ENCODE assay signal across 16 cellular contexts in the genomic region with DNA sequence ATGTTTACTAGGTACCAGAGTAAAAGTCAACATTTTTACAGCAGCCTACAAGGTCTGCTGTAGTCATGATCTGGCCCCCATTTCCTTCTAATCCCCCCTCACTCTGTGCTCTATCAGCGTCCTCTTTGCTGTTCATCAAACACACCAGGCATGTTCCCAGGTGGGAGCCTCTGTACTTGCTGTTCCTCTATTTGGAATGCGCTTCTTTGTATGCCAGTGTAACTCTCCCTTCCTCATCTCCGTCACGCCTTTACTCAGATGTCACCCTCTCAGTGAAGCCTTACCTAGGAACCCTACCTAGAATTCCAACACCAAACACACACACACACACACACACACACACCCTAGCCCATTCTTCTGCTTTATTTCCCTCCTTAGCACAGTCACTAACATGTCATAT. TPM values are rescaled to one million over a fixed set of nuclear protein-coding genes. Genes with fewer than 3 reads are reported as not detected.
DNase-seq lines count a peak whose midpoint lies in the region; ATAC-seq and TF ChIP-seq lines count a peak whose summit lies in the region.
"Had no signal": no experiment of that assay in that cellular context is flagged by ENCODE, and none has a peak within 500 bp of the region (broad histone marks: within the 10 kb centered on the region; RNA-seq: fewer than 3 reads in every experiment).

No MANE protein-coding gene starts in this region.

- H3K4me1 Mint-ChIP-seq in GM23338 (peaks cover 61% of the 10 kb centered on the region), WTC11 (peaks cover 62% of the 10 kb centered on the region), nephron progenitor cell (peaks cover 57% of the 10 kb centered on the region)

- CTCF ChIA-PET in WTC11 (lab: Charles Lee) = interaction anchor here (1.0 kb wide), 1 partner anchor 13 kb away, joined by 5 read pairs; no protein-coding TSS in a partner anchor

- no peaks in the 10 kb centered on the region for H3K36me3 ChIP-seq in GM23338 (ENCODE audit: insufficient read depth)
- H3K36me3 ChIP-seq: BE2C, HAP-1 had no signal

- peaks cover 56% of the 10 kb centered on the region for H4K20me1 ChIP-seq in GM23338 (replicated peaks; ENCODE audit: insufficient read depth)

- DNase-seq in CD1c-positive myeloid dendritic cell (ENCODE audit: extremely low spot score) = peak; percentile 32
- no peak for DNase-seq in GM23338 (ENCODE audit: low spot score)
- DNase-seq in WTC11 (ENCODE audit: low spot score) = no peak
- no peak for DNase-seq in nephron progenitor cell
- no peak for DNase-seq in activated naive CD4-positive, alpha-beta T cell treated with anti-CD3 and anti-CD28 coated beads, Interleukin-2, amount 50 U/mL, for 72 hours (ENCODE audit: low spot score in 2 of 2)
- DNase-seq in activated gamma-delta T cell treated with Interleukin-2 at 50 U/mL for 16 hours = no peak
- DNase-seq: BE2C, DMS153, NCI-H1048, NCI-H1694 treated with DMSO at 0.1 percent for 48 hours, NCI-H446 treated with DMSO at 0.1 percent for 48 hours, NCI-H774, SIG-M5 had no signal

- peaks cover 18% of the 10 kb centered on the region for H3K36me3 Mint-ChIP-seq in GM23338 (ENCODE audit: low read depth)
- peaks cover 16% of the 10 kb centered on the region for H3K36me3 Mint-ChIP-seq in WTC11
- peaks cover 34% of the 10 kb centered on the region for H3K36me3 Mint-ChIP-seq in nephron progenitor cell (ENCODE audit: low read depth)
- peaks cover 4 to 28% of the 10 kb centered on the region in 2 donors for H3K36me3 Mint-ChIP-seq in activated naive CD4-positive, alpha-beta T cell treated with anti-CD3 and anti-CD28 coated beads, Interleukin-2, amount 50 U/mL, for 72 hours

- no peak overlapping the region for H2AFZ ChIP-seq in GM23338

- H3K9me2 ChIP-seq in GM23338 (ENCODE audit: insufficient read depth) = no peaks in the 10 kb centered on the region

- no peak for TF ChIP-seq CTCF in GM23338 (conservative IDR thresholded peaks at IDR 0.05; ENCODE audit: low read depth in 2 of 2)
- no peak for TF ChIP-seq CTCF in WTC11 (IDR thresholded peaks at IDR 0.05)
- no peak for TF ChIP-seq CTCF in nephron progenitor cell (IDR thresholded peaks at IDR 0.05)

- no peak overlapping the region for H3K27ac Mint-ChIP-seq in GM23338
- peak overlapping the region; percentile 34; the same call in 1 of the 2 replicates for H3K27ac Mint-ChIP-seq in WTC11
- peak overlapping the region; percentile 36 for H3K27ac Mint-ChIP-seq in nephron progenitor cell
- no peak overlapping the region for H3K27ac Mint-ChIP-seq in activated naive CD4-positive, alpha-beta T cell treated with anti-CD3 and anti-CD28 coated beads, Interleukin-2, amount 50 U/mL, for 72 hours

- no peaks in the 10 kb centered on the region for H3K9me3 Mint-ChIP-seq in GM23338
- H3K9me3 Mint-ChIP-seq in WTC11 = peaks cover 4% of the 10 kb centered on the region; the same call in 1 of the 2 replicates
- H3K9me3 Mint-ChIP-seq in nephron progenitor cell = no peaks in the 10 kb centered on the region
- H3K9me3 Mint-ChIP-seq in activated naive CD4-positive, alpha-beta T cell treated with anti-CD3 and anti-CD28 coated beads, Interleukin-2, amount 50 U/mL, for 72 hours = no peaks in the 10 kb centered on the region

- H3K4me3 Mint-ChIP-seq in GM23338 (no peak overlapping the region), WTC11 (no peak overlapping the region), nephron progenitor cell (no peak overlapping the region)

- no peaks in the 10 kb centered on the region for H3K27me3 ChIP-seq in GM23338 (ENCODE audit: insufficient read depth)
- H3K27me3 ChIP-seq: BE2C had no signal

- H3K79me2 ChIP-seq in GM23338 (replicated peaks; ENCODE audit: insufficient read depth) = peaks cover 98% of the 10 kb centered on the region

- ATAC-seq in GM23338 = peak; percentile 39
- ATAC-seq in WTC11 = no peak; the same call in 1 of the 2 replicates
- no peak for ATAC-seq in GM18861 (IDR thresholded peaks at IDR 0.05; ENCODE audit: unreplicated experiment)
- no peak for ATAC-seq in HG02870 (IDR thresholded peaks at IDR 0.05; ENCODE audit: unreplicated experiment)
- ATAC-seq in activated naive CD4-positive, alpha-beta T cell treated with anti-CD3 and anti-CD28 coated beads, Interleukin-2, amount 50 U/mL, for 72 hours = no peak

- H3K27me3 Mint-ChIP-seq in GM23338 (ENCODE audit: insufficient read depth, low read depth, poor library complexity) (no peaks in the 10 kb centered on the region), WTC11 (ENCODE audit: low read depth) (no peaks in the 10 kb centered on the region), nephron progenitor cell (ENCODE audit: low read depth, poor library complexity) (peaks cover 3% of the 10 kb centered on the region)

- no peaks in the 10 kb centered on the region for H3F3A ChIP-seq in GM23338 (replicated peaks; ENCODE audit: low read depth)

- POLR2A ChIA-PET in WTC11 (lab: Charles Lee) = no interaction called here

- no peak overlapping the region for H3K4me3 ChIP-seq in GM23338
- H3K4me3 ChIP-seq: HAP-1 had no signal

- no peak overlapping the region for H3K4me2 ChIP-seq in GM23338

- peaks cover 30% of the 10 kb centered on the region for H3K4me1 ChIP-seq in GM23338 (ENCODE audit: insufficient read depth)
- H3K4me1 ChIP-seq: BE2C, HAP-1 had no signal

- no peak overlapping the region for H3K27ac ChIP-seq in GM23338 (ENCODE audit: low read depth)

TF ChIP-seq in GM23338, 12 proteins besides CTCF, POLR2A, EP300 and RAD21:
- TF ChIP-seq POLR2AphosphoS5 (IDR thresholded peaks at IDR 0.05; ENCODE audit: low read depth) (no peak), JUNB (IDR thresholded peaks at IDR 0.05; ENCODE audit: unreplicated experiment) (no peak), EZH2phosphoT487 (IDR thresholded peaks at IDR 0.05; ENCODE audit: unreplicated experiment) (no peak), ZNF114 (CRISPR knock-in tag; IDR thresholded peaks at IDR 0.05) (no peak), ZNF331 (CRISPR knock-in tag; IDR thresholded peaks at IDR 0.05; ENCODE audit: low read depth) (no peak), EZH2 (IDR thresholded peaks at IDR 0.05; ENCODE audit: low read depth, unreplicated experiment) (no peak), STAT1 (IDR thresholded peaks at IDR 0.05; ENCODE audit: unreplicated experiment) (no peak)

TF ChIP-seq in WTC11, 78 proteins besides CTCF, POLR2A, EP300 and RAD21 (continues in another document):
- TF ChIP-seq, protein P1, sequence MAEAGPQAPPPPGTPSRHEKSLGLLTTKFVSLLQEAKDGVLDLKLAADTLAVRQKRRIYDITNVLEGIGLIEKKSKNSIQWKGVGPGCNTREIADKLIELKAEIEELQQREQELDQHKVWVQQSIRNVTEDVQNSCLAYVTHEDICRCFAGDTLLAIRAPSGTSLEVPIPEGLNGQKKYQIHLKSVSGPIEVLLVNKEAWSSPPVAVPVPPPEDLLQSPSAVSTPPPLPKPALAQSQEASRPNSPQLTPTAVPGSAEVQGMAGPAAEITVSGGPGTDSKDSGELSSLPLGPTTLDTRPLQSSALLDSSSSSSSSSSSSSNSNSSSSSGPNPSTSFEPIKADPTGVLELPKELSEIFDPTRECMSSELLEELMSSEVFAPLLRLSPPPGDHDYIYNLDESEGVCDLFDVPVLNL (CRISPR knock-in tag; IDR thresholded peaks at IDR 0.05; ENCODE audit: borderline replicate concordance, low read depth) = no peak
- TF ChIP-seq OVOL2 (CRISPR knock-in tag; IDR thresholded peaks at IDR 0.05; ENCODE audit: borderline replicate concordance) = no peak
- TF ChIP-seq ZNF423 (CRISPR knock-in tag; IDR thresholded peaks at IDR 0.05) = no peak
- no peak for TF ChIP-seq TEAD1 (CRISPR knock-in tag; IDR thresholded peaks at IDR 0.05)
- TF ChIP-seq MYBL2 (CRISPR knock-in tag; IDR thresholded peaks at IDR 0.05) = no peak
- TF ChIP-seq IRF2 (CRISPR knock-in tag; IDR thresholded peaks at IDR 0.05; ENCODE audit: borderline replicate concordance, low read depth) = no peak
- no peak for TF ChIP-seq JAZF1 (CRISPR knock-in tag; IDR thresholded peaks at IDR 0.05)
- no peak for TF ChIP-seq ATF1 (CRISPR knock-in tag; IDR thresholded peaks at IDR 0.05)
- no peak for TF ChIP-seq EMX1 (CRISPR knock-in tag; IDR thresholded peaks at IDR 0.05)
- no peak for TF ChIP-seq NR2C2 (CRISPR knock-in tag; IDR thresholded peaks at IDR 0.05)
- no peak for TF ChIP-seq CREB1 (CRISPR knock-in tag; IDR thresholded peaks at IDR 0.05)
- no peak for TF ChIP-seq MXD4 (CRISPR knock-in tag; IDR thresholded peaks at IDR 0.05; ENCODE audit: borderline replicate concordance)
- TF ChIP-seq, protein P2, sequence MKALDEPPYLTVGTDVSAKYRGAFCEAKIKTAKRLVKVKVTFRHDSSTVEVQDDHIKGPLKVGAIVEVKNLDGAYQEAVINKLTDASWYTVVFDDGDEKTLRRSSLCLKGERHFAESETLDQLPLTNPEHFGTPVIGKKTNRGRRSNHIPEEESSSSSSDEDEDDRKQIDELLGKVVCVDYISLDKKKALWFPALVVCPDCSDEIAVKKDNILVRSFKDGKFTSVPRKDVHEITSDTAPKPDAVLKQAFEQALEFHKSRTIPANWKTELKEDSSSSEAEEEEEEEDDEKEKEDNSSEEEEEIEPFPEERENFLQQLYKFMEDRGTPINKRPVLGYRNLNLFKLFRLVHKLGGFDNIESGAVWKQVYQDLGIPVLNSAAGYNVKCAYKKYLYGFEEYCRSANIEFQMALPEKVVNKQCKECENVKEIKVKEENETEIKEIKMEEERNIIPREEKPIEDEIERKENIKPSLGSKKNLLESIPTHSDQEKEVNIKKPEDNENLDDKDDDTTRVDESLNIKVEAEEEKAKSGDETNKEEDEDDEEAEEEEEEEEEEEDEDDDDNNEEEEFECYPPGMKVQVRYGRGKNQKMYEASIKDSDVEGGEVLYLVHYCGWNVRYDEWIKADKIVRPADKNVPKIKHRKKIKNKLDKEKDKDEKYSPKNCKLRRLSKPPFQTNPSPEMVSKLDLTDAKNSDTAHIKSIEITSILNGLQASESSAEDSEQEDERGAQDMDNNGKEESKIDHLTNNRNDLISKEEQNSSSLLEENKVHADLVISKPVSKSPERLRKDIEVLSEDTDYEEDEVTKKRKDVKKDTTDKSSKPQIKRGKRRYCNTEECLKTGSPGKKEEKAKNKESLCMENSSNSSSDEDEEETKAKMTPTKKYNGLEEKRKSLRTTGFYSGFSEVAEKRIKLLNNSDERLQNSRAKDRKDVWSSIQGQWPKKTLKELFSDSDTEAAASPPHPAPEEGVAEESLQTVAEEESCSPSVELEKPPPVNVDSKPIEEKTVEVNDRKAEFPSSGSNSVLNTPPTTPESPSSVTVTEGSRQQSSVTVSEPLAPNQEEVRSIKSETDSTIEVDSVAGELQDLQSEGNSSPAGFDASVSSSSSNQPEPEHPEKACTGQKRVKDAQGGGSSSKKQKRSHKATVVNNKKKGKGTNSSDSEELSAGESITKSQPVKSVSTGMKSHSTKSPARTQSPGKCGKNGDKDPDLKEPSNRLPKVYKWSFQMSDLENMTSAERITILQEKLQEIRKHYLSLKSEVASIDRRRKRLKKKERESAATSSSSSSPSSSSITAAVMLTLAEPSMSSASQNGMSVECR (CRISPR knock-in tag; IDR thresholded peaks at IDR 0.05; ENCODE audit: borderline replicate concordance) = no peak

RNA-seq across cellular contexts. Expression of a gene that starts 21.0 kb away (rescaled TPM):
- total RNA-seq in GM23338 (2014; rRNA removed; shearing (Covaris generic)) = 32.9 and 33.9 TPM in 2 replicates
- polyA plus RNA-seq in GM23338 (2016; fragmentation: Nextera tagmentation; extraction: Ambion mirVana) = 7.8 and 10.1 TPM in 2 replicates
- total RNA-seq in WTC11 (2021) = 39.3 to 42.7 TPM (median 41.4 TPM) in 3 replicates
- total RNA-seq in activated naive CD4-positive, alpha-beta T cell treated with anti-CD3 and anti-CD28 coated beads, Interleukin-2, amount 50 U/mL, for 72 hours = 10 to 100 TPM; 21.9 to 57.1 TPM

Comparison
In these comparisons a context has a peak if more than half of its experiments do, and no peak if none do; other contexts are left out.
1. H3K27ac Mint-ChIP-seq: peak in WTC11 (single experiment) and nephron progenitor cell (single experiment); none in GM23338 (single experiment) and activated naive CD4-positive, alpha-beta T cell treated with anti-CD3 and anti-CD28 coated beads, Interleukin-2, amount 50 U/mL, for 72 hours (0 of 2).